Comparison of ENCODE assay signal across 1 cellular context in the genomic region with DNA sequence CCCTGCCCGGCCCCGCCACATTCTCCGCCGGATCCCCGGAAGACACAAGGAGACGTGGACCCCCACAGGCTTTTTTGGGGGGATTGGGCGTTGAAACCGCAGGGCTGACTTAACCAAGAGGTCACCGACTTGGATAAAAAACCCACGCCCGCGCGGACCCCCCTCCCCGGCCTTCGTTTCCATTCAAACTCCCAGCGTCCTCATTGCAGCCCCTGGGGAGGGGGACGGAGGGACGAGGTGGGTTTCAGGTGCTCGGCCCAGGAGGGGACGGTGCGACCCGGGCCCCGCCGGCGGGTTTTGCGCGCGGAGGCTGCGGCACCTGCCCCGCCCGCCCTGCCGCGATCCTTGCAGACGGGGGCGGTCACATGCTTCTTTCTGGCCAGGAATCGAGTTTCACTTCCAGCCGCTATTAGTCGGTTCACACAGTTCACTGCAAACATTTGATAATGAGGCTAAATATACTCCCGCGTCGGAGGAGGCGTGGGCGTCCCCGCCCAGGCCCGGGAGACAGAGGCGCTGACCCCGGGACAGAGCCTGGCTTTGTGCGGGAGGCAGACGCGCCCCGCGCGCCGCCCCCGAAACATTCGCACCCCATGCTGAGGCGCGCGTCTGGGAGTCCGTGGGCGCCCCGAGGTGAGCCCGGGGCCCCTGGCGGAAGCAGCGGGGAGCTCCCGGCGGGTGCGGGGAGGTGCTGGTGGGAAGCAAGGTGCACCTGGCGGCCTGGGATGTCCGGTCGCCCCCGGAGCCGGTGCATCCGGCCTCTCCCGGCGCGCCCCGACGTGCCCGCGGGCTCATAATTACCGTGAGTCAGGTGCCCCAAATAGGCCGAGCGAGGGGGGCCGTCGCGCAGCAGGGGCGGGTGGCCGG.
A peak's percentile ranks its signal among the peaks of the same experiment; 100 is the strongest.
TF ChIP-seq lines count a peak whose summit lies in the region.

No MANE protein-coding gene starts in this region.

TF ChIP-seq in HepG2, 621 proteins besides CTCF, POLR2A, EP300 and RAD21 (continued from another document):
- TF ChIP-seq, protein P1, sequence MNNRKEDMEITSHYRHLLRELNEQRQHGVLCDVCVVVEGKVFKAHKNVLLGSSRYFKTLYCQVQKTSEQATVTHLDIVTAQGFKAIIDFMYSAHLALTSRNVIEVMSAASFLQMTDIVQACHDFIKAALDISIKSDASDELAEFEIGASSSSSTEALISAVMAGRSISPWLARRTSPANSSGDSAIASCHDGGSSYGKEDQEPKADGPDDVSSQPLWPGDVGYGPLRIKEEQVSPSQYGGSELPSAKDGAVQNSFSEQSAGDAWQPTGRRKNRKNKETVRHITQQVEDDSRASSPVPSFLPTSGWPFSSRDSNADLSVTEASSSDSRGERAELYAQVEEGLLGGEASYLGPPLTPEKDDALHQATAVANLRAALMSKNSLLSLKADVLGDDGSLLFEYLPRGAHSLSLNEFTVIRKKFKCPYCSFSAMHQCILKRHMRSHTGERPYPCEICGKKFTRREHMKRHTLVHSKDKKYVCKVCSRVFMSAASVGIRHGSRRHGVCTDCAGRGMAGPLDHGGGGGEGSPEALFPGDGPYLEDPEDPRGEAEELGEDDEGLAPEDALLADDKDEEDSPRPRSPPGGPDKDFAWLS (CRISPR knock-in tag; IDR thresholded peaks at IDR 0.05; ENCODE audit: borderline replicate concordance) = no peak
- TF ChIP-seq ZNF331 (CRISPR knock-in tag; IDR thresholded peaks at IDR 0.05) = no peak
- peak; percentile 12; the same call in 1 of the 2 replicates for TF ChIP-seq GABPB1 (CRISPR knock-in tag; IDR thresholded peaks at IDR 0.05)
- TF ChIP-seq, protein P2, sequence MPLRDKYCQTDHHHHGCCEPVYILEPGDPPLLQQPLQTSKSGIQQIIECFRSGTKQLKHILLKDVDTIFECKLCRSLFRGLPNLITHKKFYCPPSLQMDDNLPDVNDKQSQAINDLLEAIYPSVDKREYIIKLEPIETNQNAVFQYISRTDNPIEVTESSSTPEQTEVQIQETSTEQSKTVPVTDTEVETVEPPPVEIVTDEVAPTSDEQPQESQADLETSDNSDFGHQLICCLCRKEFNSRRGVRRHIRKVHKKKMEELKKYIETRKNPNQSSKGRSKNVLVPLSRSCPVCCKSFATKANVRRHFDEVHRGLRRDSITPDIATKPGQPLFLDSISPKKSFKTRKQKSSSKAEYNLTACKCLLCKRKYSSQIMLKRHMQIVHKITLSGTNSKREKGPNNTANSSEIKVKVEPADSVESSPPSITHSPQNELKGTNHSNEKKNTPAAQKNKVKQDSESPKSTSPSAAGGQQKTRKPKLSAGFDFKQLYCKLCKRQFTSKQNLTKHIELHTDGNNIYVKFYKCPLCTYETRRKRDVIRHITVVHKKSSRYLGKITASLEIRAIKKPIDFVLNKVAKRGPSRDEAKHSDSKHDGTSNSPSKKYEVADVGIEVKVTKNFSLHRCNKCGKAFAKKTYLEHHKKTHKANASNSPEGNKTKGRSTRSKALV (CRISPR knock-in tag; IDR thresholded peaks at IDR 0.05) = peak; percentile 32; the same call in 1 of the 2 replicates
- TF ChIP-seq, protein P3, sequence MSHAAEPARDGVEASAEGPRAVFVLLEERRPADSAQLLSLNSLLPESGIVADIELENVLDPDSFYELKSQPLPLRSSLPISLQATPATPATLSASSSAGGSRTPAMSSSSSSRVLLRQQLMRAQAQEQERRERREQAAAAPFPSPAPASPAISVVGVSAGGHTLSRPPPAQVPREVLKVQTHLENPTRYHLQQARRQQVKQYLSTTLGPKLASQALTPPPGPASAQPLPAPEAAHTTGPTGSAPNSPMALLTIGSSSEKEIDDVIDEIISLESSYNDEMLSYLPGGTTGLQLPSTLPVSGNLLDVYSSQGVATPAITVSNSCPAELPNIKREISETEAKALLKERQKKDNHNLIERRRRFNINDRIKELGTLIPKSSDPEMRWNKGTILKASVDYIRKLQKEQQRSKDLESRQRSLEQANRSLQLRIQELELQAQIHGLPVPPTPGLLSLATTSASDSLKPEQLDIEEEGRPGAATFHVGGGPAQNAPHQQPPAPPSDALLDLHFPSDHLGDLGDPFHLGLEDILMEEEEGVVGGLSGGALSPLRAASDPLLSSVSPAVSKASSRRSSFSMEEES (CRISPR knock-in tag; IDR thresholded peaks at IDR 0.05) = peak; percentile 27; the same call in 1 of the 2 replicates
- TF ChIP-seq ZNF777 (CRISPR knock-in tag; IDR thresholded peaks at IDR 0.05) = peak; percentile 82
- TF ChIP-seq ZFY (CRISPR knock-in tag; IDR thresholded peaks at IDR 0.05) = 0 out of 2 replicates have a peak, but pooled peaks have one; percentile 12
- TF ChIP-seq, protein P4, sequence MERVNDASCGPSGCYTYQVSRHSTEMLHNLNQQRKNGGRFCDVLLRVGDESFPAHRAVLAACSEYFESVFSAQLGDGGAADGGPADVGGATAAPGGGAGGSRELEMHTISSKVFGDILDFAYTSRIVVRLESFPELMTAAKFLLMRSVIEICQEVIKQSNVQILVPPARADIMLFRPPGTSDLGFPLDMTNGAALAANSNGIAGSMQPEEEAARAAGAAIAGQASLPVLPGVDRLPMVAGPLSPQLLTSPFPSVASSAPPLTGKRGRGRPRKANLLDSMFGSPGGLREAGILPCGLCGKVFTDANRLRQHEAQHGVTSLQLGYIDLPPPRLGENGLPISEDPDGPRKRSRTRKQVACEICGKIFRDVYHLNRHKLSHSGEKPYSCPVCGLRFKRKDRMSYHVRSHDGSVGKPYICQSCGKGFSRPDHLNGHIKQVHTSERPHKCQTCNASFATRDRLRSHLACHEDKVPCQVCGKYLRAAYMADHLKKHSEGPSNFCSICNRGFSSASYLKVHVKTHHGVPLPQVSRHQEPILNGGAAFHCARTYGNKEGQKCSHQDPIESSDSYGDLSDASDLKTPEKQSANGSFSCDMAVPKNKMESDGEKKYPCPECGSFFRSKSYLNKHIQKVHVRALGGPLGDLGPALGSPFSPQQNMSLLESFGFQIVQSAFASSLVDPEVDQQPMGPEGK (CRISPR knock-in tag; IDR thresholded peaks at IDR 0.05) = peak; percentile 2; the same call in 1 of the 2 replicates
